8 cellular contexts compared by ENCODE assay signal in genomic region chr19:36915992-36916830, GRCh38.
DNase-seq lines count a peak whose midpoint lies in the region; ATAC-seq lines count a peak whose summit lies in the region.

Gene ZNF568 (plus strand): TSS chr19:36916332. CDS start chr19:36922771, 6,439 bp downstream.
Gene ZNF829 (minus strand): TSS chr19:36916291. CDS start chr19:36915167, 1,124 bp downstream.

- peak; percentile 67 for DNase-seq in NCI-H2196 (lab: John Stamatoyannopoulos, UW; ENCODE audit: unreplicated experiment)
- DNase-seq in activated CD4-positive, alpha-beta T cell treated with anti-CD3 and anti-CD28 coated beads, Interleukin-2, amount 50 U/mL, for 1 hour, result peak; percentile 93
- DNase-seq in cortex of kidney (lab: John Stamatoyannopoulos, UW), result peak; percentile 15
- peak; percentile 97 for DNase-seq in left kidney (ENCODE audit: low read depth, low spot score)
- DNase-seq in stimulated activated CD4-positive, alpha-beta T cell treated with anti-CD3 and anti-CD28 coated beads, Interleukin-1b, Interleukin-23, amount 100 ng/mL, for 4 hours (ENCODE audit: low read depth in 2 of 2), result peak; percentile 79 to 82
- no peak for DNase-seq in LoVo (ENCODE audit: low spot score)

- ATAC-seq in GM18502 (IDR thresholded peaks at IDR 0.05; ENCODE audit: poor library complexity, unreplicated experiment) (peak; percentile 91), HG02973 (IDR thresholded peaks at IDR 0.05; ENCODE audit: unreplicated experiment) (peak; percentile 89)
